9 cellular contexts compared by ENCODE assay signal in genomic region chr22:50481045-50481439, GRCh38. TPM values are rescaled to one million over a fixed set of nuclear protein-coding genes. Genes with fewer than 3 reads are reported as not detected.
DNase-seq lines count a peak whose midpoint lies in the region; ATAC-seq and TF ChIP-seq lines count a peak whose summit lies in the region.
"Had no signal": no experiment of that assay in that cellular context is flagged by ENCODE, and none has a peak within 500 bp of the region (broad histone marks: within the 10 kb centered on the region; RNA-seq: fewer than 3 reads in every experiment).

No MANE protein-coding gene starts in this region.

- H3K36me3 Mint-ChIP-seq in activated CD4-positive, alpha-beta T cell treated with anti-CD3 and anti-CD28 coated beads, Interleukin-2, amount 10 ng/mL, durations not matched to agents 7 days and 5 days (ENCODE audit: low read depth): no peaks in the 10 kb centered on the region
- no peaks in the 10 kb centered on the region for H3K36me3 Mint-ChIP-seq in activated T-helper 17 cell treated with anti-CD3 and anti-CD28 coated beads, Interleukin-2, amount 50 U/mL, for 72 hours (ENCODE audit: low read depth)

- no peak overlapping the region for H3K27ac Mint-ChIP-seq in activated CD4-positive, alpha-beta T cell treated with anti-CD3 and anti-CD28 coated beads, Interleukin-2, amount 10 ng/mL, durations not matched to agents 7 days and 5 days
- no peak overlapping the region for H3K27ac Mint-ChIP-seq in activated T-helper 17 cell treated with anti-CD3 and anti-CD28 coated beads, Interleukin-2, amount 50 U/mL, for 72 hours

- H3K4me1 ChIP-seq in iPS-20b (ENCODE audit: insufficient read depth, low read length) (no peaks in the 10 kb centered on the region), suprapubic skin (peaks cover 15% of the 10 kb centered on the region)

- no peak overlapping the region for H3K27ac ChIP-seq in iPS-20b (ENCODE audit: low read length)
- H3K27ac ChIP-seq in suprapubic skin: no peak overlapping the region

- no peaks in the 10 kb centered on the region for H3K9me3 ChIP-seq in iPS-20b (ENCODE audit: insufficient read depth, low read depth, low read length)
- no peaks in the 10 kb centered on the region for H3K9me3 ChIP-seq in suprapubic skin

- DNase-seq in activated CD4-positive, alpha-beta T cell treated with anti-CD3 and anti-CD28 coated beads, Interleukin-2, amount 10 ng/mL, durations not matched to agents 7 days and 5 days: no peak
- DNase-seq in activated CD4-positive, alpha-beta T cell treated with anti-CD3 and anti-CD28 coated beads for 48 hours: no peak
- DNase-seq in suprapubic skin (ENCODE audit: low spot score in 2 of 2) (no peak), NCI-H1105 (lab: John Stamatoyannopoulos, UW) (no peak), COLO668 (lab: John Stamatoyannopoulos, UW; ENCODE audit: unreplicated experiment) (no peak), RPMI8226 (no peak)
- DNase-seq: C1 segment of cervical spinal cord had no signal

- TF ChIP-seq EP300 in suprapubic skin (IDR thresholded peaks at IDR 0.05): no peak

- H3K27me3 ChIP-seq in iPS-20b (ENCODE audit: insufficient read depth, low read length) (peaks cover 34% of the 10 kb centered on the region), suprapubic skin (peaks cover 51% of the 10 kb centered on the region)

- peak overlapping the region; percentile 45; the same call in 1 of the 2 replicates for H3K9ac ChIP-seq in iPS-20b (ENCODE audit: low read depth, low read length)

- no peaks in the 10 kb centered on the region for H3K9me3 Mint-ChIP-seq in activated CD4-positive, alpha-beta T cell treated with anti-CD3 and anti-CD28 coated beads, Interleukin-2, amount 10 ng/mL, durations not matched to agents 7 days and 5 days
- no peaks in the 10 kb centered on the region for H3K9me3 Mint-ChIP-seq in activated T-helper 17 cell treated with anti-CD3 and anti-CD28 coated beads, Interleukin-2, amount 50 U/mL, for 72 hours

- ATAC-seq in activated T-helper 17 cell treated with anti-CD3 and anti-CD28 coated beads, Interleukin-2, amount 50 U/mL, for 72 hours (replicated peaks): no peak

- WGBS in suprapubic skin: 6% methylated on average over 34 of the region's 45 CpGs

- CTCF ChIA-PET in activated CD4-positive, alpha-beta T cell treated with anti-CD3 and anti-CD28 coated beads, Interleukin-2, amount 10 ng/mL, durations not matched to agents 7 days and 5 days (lab: Charles Lee): interaction anchor here (0.7 kb wide), 1 partner anchor 204 kb away, joined by 3 read pairs; no protein-coding TSS in a partner anchor

- peak overlapping the region; percentile 59 for H3K4me3 Mint-ChIP-seq in activated CD4-positive, alpha-beta T cell treated with anti-CD3 and anti-CD28 coated beads, Interleukin-2, amount 10 ng/mL, durations not matched to agents 7 days and 5 days
- peak overlapping the region; percentile 71 for H3K4me3 Mint-ChIP-seq in activated T-helper 17 cell treated with anti-CD3 and anti-CD28 coated beads, Interleukin-2, amount 50 U/mL, for 72 hours

- no peak for TF ChIP-seq CTCF in suprapubic skin (IDR thresholded peaks at IDR 0.05)

- H3K27me3 Mint-ChIP-seq in activated CD4-positive, alpha-beta T cell treated with anti-CD3 and anti-CD28 coated beads, Interleukin-2, amount 10 ng/mL, durations not matched to agents 7 days and 5 days: peaks cover 12% of the 10 kb centered on the region
- no peaks in the 10 kb centered on the region for H3K27me3 Mint-ChIP-seq in activated T-helper 17 cell treated with anti-CD3 and anti-CD28 coated beads, Interleukin-2, amount 50 U/mL, for 72 hours

- H3K4me3 ChIP-seq in iPS-20b (ENCODE audit: low read length) (peak overlapping the region; percentile 68; the same call in 1 of the 2 replicates), suprapubic skin (peak overlapping the region; percentile 54)

- POLR2A ChIA-PET in activated CD4-positive, alpha-beta T cell treated with anti-CD3 and anti-CD28 coated beads, Interleukin-2, amount 10 ng/mL, durations not matched to agents 7 days and 5 days (lab: Charles Lee): no interaction called here

- H3K36me3 ChIP-seq in iPS-20b (ENCODE audit: insufficient read depth, low read depth, low read length) (no peaks in the 10 kb centered on the region), suprapubic skin (no peaks in the 10 kb centered on the region)

- TF ChIP-seq POLR2A in suprapubic skin (IDR thresholded peaks at IDR 0.05): no peak

- H3K4me1 Mint-ChIP-seq in activated CD4-positive, alpha-beta T cell treated with anti-CD3 and anti-CD28 coated beads, Interleukin-2, amount 10 ng/mL, durations not matched to agents 7 days and 5 days: peaks cover 11% of the 10 kb centered on the region
- H3K4me1 Mint-ChIP-seq in activated T-helper 17 cell treated with anti-CD3 and anti-CD28 coated beads, Interleukin-2, amount 50 U/mL, for 72 hours: no peaks in the 10 kb centered on the region

RNA-seq across cellular contexts. Expression of gene ADM2, which starts 0.3 kb away (rescaled TPM):
- total RNA-seq in activated CD4-positive, alpha-beta T cell treated with anti-CD3 and anti-CD28 coated beads, Interleukin-2, amount 10 ng/mL, durations not matched to agents 7 days and 5 days: 1 to 10 TPM; 3.7 to 4.1 TPM
- 1 to 10 TPM; 1.3 to 3.7 TPM for total RNA-seq in activated T-helper 17 cell treated with anti-CD3 and anti-CD28 coated beads, Interleukin-2, amount 50 U/mL, for 72 hours
- total RNA-seq in suprapubic skin: 1 to 10 TPM in 1 of 4 donors, under 1 TPM in 2, not detected in 1; 0.24 to 2.7 (median 0.30) TPM

RNA-seq across cellular contexts. Expression of gene MIOX, which starts 5.6 kb away (rescaled TPM):
- total RNA-seq in activated CD4-positive, alpha-beta T cell treated with anti-CD3 and anti-CD28 coated beads, Interleukin-2, amount 10 ng/mL, durations not matched to agents 7 days and 5 days: under 1 TPM in 1 of 2 experiments, not detected in 1; 0.23 TPM
- total RNA-seq in activated T-helper 17 cell treated with anti-CD3 and anti-CD28 coated beads, Interleukin-2, amount 50 U/mL, for 72 hours: under 1 TPM; 0.24 to 0.53 TPM
- total RNA-seq in suprapubic skin: not detected

RNA-seq across cellular contexts. Expression of gene SBF1, which starts 6.2 kb away (rescaled TPM):
- total RNA-seq in activated CD4-positive, alpha-beta T cell treated with anti-CD3 and anti-CD28 coated beads, Interleukin-2, amount 10 ng/mL, durations not matched to agents 7 days and 5 days: 100 to 1,000 TPM; 211 to 224 TPM
- total RNA-seq in activated T-helper 17 cell treated with anti-CD3 and anti-CD28 coated beads, Interleukin-2, amount 50 U/mL, for 72 hours: 100 to 1,000 TPM in 1 of 2 donors, 10 to 100 TPM in 1; 84.2 to 126 TPM
- 100 to 1,000 TPM in 3 of 4 donors, 10 to 100 TPM in 1; 92.5 to 137 (median 115) TPM for total RNA-seq in suprapubic skin

RNA-seq across cellular contexts. Expression of gene LMF2, which starts 26.5 kb away (rescaled TPM):
- 100 to 1,000 TPM; 130 to 139 TPM for total RNA-seq in activated CD4-positive, alpha-beta T cell treated with anti-CD3 and anti-CD28 coated beads, Interleukin-2, amount 10 ng/mL, durations not matched to agents 7 days and 5 days
- total RNA-seq in activated T-helper 17 cell treated with anti-CD3 and anti-CD28 coated beads, Interleukin-2, amount 50 U/mL, for 72 hours: 10 to 100 TPM; 61.3 to 89.0 TPM
- 10 to 100 TPM; 28.9 to 65.6 (median 44.7) TPM for total RNA-seq in suprapubic skin

RNA-seq across cellular contexts. Expression of gene NCAPH2, which starts 27.0 kb away (rescaled TPM):
- 100 to 1,000 TPM; 110 to 133 TPM for total RNA-seq in activated CD4-positive, alpha-beta T cell treated with anti-CD3 and anti-CD28 coated beads, Interleukin-2, amount 10 ng/mL, durations not matched to agents 7 days and 5 days
- total RNA-seq in activated T-helper 17 cell treated with anti-CD3 and anti-CD28 coated beads, Interleukin-2, amount 50 U/mL, for 72 hours: 100 to 1,000 TPM; 112 to 138 TPM
- 10 to 100 TPM; 39.6 to 51.9 (median 50.0) TPM for total RNA-seq in suprapubic skin
